19 cellular contexts compared by ENCODE assay signal in the genomic region with DNA sequence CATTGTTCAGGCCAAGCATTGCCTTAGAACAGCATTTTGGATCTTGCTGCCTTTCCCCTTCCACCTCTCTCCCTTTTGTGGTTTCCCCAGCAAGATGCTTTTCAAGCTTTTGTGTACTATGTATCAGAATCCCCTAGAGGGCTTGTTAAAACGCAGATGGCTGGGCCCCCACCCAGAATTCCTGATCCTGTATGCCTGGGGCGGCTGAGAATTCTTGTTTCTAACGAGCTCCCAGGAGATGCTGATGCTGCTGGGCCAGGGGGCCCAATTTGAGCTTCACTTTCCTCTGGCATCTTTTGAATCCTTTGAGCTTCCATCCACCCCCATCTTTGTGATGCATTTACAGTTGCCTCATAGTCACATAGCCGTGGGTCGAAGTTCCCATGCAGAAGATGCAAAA.
"Had no signal": no experiment of that assay in that cellular context is flagged by ENCODE, and none has a peak within 500 bp of the region (broad histone marks: within the 10 kb centered on the region; RNA-seq: fewer than 3 reads in every experiment).

No MANE protein-coding gene starts in this region.

- H3K9me3 Mint-ChIP-seq: activated CD8-positive, alpha-beta T cell treated with anti-CD3 and anti-CD28 coated beads for 36 hours; activated T-cell treated with anti-CD3 and anti-CD28 coated beads, Interleukin-2, amount 50 U/mL, for 4 hours; natural killer cell treated with Interleukin-12 subunit alpha and Interleukin-12 subunit beta and Interleukin-15 and Interleukin-18, amount 100 ng/mL, for 72 hours had no signal

- H3K36me3 Mint-ChIP-seq: natural killer cell treated with Interleukin-12 subunit alpha and Interleukin-12 subunit beta and Interleukin-15 and Interleukin-18, amount 100 ng/mL, for 72 hours; type B pancreatic cell had no signal

- ATAC-seq: activated CD8-positive, alpha-beta T cell treated with anti-CD3 and anti-CD28 coated beads for 36 hours; activated T-cell treated with anti-CD3 and anti-CD28 coated beads, Interleukin-2, amount 50 U/mL, for 4 hours; esophagus mucosa; left ventricle myocardium superior; natural killer cell treated with Interleukin-12 subunit alpha and Interleukin-12 subunit beta and Interleukin-15 and Interleukin-18, amount 100 ng/mL, for 72 hours; stimulated activated naive CD8-positive, alpha-beta T cell treated with anti-CD3 and anti-CD28 coated beads, Interleukin-15, Interleukin-2, amounts not matched to agents 100 U/mL and 50 U/mL, for 24 hours; T-helper 17 cell had no signal

- H3K36me3 ChIP-seq: adrenal gland had no signal

- DNase-seq: activated CD4-positive, alpha-beta T cell treated with anti-CD3 and anti-CD28 coated beads for 48 hours; activated CD8-positive, alpha-beta T cell treated with anti-CD3 and anti-CD28 coated beads for 36 hours; activated effector memory CD4-positive, alpha-beta T cell treated with Interleukin-2 at 50 U/mL for 16 hours; activated naive CD4-positive, alpha-beta T cell treated with anti-CD3 and anti-CD28 coated beads, Interleukin-2, amount 50 U/mL, for 16 hours; activated T-cell treated with anti-CD3 and anti-CD28 coated beads, Interleukin-2, amount 50 U/mL, for 4 hours; adrenal gland; caudate nucleus; foreskin fibroblast; hypothalamus; kidney glomerular epithelial cell; left ventricle myocardium superior; nucleus accumbens; stimulated activated CD4-positive, alpha-beta T cell treated with anti-CD3 and anti-CD28 coated beads, Interleukin-4, amount 100 ng/mL, for 4 hours; stimulated activated CD8-positive, alpha-beta memory T cell treated with anti-CD3 and anti-CD28 coated beads, Interleukin-4, amount 100 ng/mL, for 48 hours; stimulated activated naive CD8-positive, alpha-beta T cell treated with anti-CD3 and anti-CD28 coated beads, Interleukin-15, Interleukin-2, amounts not matched to agents 100 U/mL and 50 U/mL, for 24 hours; T-helper 17 cell had no signal

- H3K9me3 ChIP-seq: adrenal gland had no signal

- H3K27ac Mint-ChIP-seq: activated CD8-positive, alpha-beta T cell treated with anti-CD3 and anti-CD28 coated beads for 36 hours; natural killer cell treated with Interleukin-12 subunit alpha and Interleukin-12 subunit beta and Interleukin-15 and Interleukin-18, amount 100 ng/mL, for 72 hours; T-helper 17 cell; type B pancreatic cell had no signal

- H3K4me3 Mint-ChIP-seq: activated CD8-positive, alpha-beta T cell treated with anti-CD3 and anti-CD28 coated beads for 36 hours; activated T-cell treated with anti-CD3 and anti-CD28 coated beads, Interleukin-2, amount 50 U/mL, for 4 hours; natural killer cell treated with Interleukin-12 subunit alpha and Interleukin-12 subunit beta and Interleukin-15 and Interleukin-18, amount 100 ng/mL, for 72 hours; T-helper 17 cell; type B pancreatic cell had no signal

- H3K4me3 ChIP-seq: adrenal gland had no signal

- H3K27ac ChIP-seq: adrenal gland had no signal

- H3K4me1 ChIP-seq: adrenal gland had no signal

- H3K27me3 Mint-ChIP-seq: activated CD8-positive, alpha-beta T cell treated with anti-CD3 and anti-CD28 coated beads for 36 hours; natural killer cell treated with Interleukin-12 subunit alpha and Interleukin-12 subunit beta and Interleukin-15 and Interleukin-18, amount 100 ng/mL, for 72 hours; T-helper 17 cell; type B pancreatic cell had no signal
